Comparison of ENCODE assay signal across 12 cellular contexts in genomic region chr12:3445127-3445978, GRCh38. TPM values are rescaled to one million over a fixed set of nuclear protein-coding genes. Genes with fewer than 3 reads are reported as not detected.
"Had no signal": no experiment of that assay in that cellular context is flagged by ENCODE, and none has a peak within 500 bp of the region (broad histone marks: within the 10 kb centered on the region; RNA-seq: fewer than 3 reads in every experiment).

No MANE protein-coding gene starts in this region.

- H3K4me1 ChIP-seq: thyroid gland had no signal

- H3K27me3 ChIP-seq: thyroid gland had no signal

- H3K36me3 ChIP-seq: thyroid gland had no signal

- DNase-seq: activated CD4-positive, alpha-beta T cell treated with anti-CD3 and anti-CD28 coated beads, Interleukin-2, amount 10 ng/mL, durations not matched to agents 24 days and 14 days; activated naive CD4-positive, alpha-beta T cell treated with Interleukin-2 at 50 U/mL for 16 hours; effector CD4-positive, alpha-beta T cell; foreskin melanocyte; head of caudate nucleus; stimulated activated CD4-positive, alpha-beta T cell treated with anti-CD3 and anti-CD28 coated beads, Interleukin-4, amount 100 ng/mL, for 1 hour; thyroid gland had no signal

- FAIRE-seq: astrocyte, colon had no signal

- H3K9me3 ChIP-seq: thyroid gland had no signal

- H3K27ac ChIP-seq: thyroid gland had no signal

- H3K4me3 ChIP-seq: thyroid gland had no signal

RNA-seq across cellular contexts. Expression of gene PRMT8, which starts 45.6 kb away (rescaled TPM):
- total RNA-seq: activated CD4-positive, alpha-beta T cell treated with anti-CD3 and anti-CD28 coated beads, Interleukin-2, amount 10 ng/mL, durations not matched to agents 24 days and 14 days; cardiac septum; omental fat pad; pulmonary artery endothelial cell had no signal
